In the genomic region with DNA sequence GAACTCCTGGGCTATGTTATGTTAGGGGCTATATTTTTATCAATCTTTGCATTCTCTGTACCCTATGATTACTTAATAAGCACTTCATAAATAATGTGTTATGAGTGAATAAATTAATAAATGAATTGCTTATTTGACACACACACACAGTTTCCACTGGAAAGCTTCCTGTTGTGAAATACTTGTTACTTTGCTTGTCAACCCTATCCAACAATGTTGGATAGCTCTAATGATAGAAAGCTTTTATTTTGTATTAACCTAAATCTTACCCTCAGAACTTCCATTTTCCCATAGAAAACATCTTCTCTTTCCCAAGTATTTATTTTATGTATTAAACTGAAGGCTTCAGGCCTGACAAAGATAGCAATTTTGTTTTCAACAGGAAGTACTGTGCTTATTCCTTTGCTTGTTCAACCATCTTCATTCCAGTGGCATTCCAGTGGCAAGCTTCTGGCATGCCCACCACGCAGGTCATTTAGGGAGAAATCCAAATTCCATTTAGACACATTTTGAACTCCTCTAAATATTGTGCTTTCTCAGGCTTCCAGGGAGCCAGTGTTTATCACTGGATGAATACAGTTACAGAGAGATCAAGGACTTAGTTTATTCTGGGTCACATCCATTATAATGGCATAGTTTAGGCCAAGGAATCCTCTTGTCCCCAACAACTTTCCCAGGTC, we compare ENCODE assay signal across 8 cellular contexts.
DNase-seq lines count a peak whose midpoint lies in the region; ATAC-seq and TF ChIP-seq lines count a peak whose summit lies in the region.

No MANE protein-coding gene starts in this region.

- H3K9me3 Mint-ChIP-seq in MCF 10A (ENCODE audit: unreplicated experiment) = peaks cover 7% of the 10 kb centered on the region
- H3K9me3 Mint-ChIP-seq in activated naive CD4-positive, alpha-beta T cell treated with anti-CD3 and anti-CD28 coated beads for 36 hours = no peaks in the 10 kb centered on the region

- H3K36me3 Mint-ChIP-seq in MCF 10A (ENCODE audit: insufficient read depth, unreplicated experiment) = no peaks in the 10 kb centered on the region
- H3K36me3 Mint-ChIP-seq in activated naive CD4-positive, alpha-beta T cell treated with anti-CD3 and anti-CD28 coated beads for 36 hours (ENCODE audit: low read depth) = no peaks in the 10 kb centered on the region

- no TSS peak for BruUV-seq in MCF 10A (replicated peaks; lab: Mats Ljungman, UMichigan)

- CTCF ChIA-PET in MCF 10A (lab: Yijun Ruan, JAX) = interaction anchor here (0.5 to 1.3 kb wide), 6 partner anchors 9 to 236 kb away, joined by 3 read pairs; no protein-coding TSS in a partner anchor
- CTCF ChIA-PET in activated naive CD4-positive, alpha-beta T cell treated with anti-CD3 and anti-CD28 coated beads for 36 hours (lab: Charles Lee) = no interaction called here

- peaks cover 60% of the 10 kb centered on the region for H3K4me1 Mint-ChIP-seq in MCF 10A (ENCODE audit: insufficient read depth, unreplicated experiment)
- H3K4me1 Mint-ChIP-seq in activated naive CD4-positive, alpha-beta T cell treated with anti-CD3 and anti-CD28 coated beads for 36 hours (ENCODE audit: low read depth) = no peaks in the 10 kb centered on the region

- H3K27ac Mint-ChIP-seq in MCF 10A (ENCODE audit: low read depth, unreplicated experiment) = peak overlapping the region; percentile 65
- H3K27ac Mint-ChIP-seq in activated naive CD4-positive, alpha-beta T cell treated with anti-CD3 and anti-CD28 coated beads for 36 hours = no peak overlapping the region

- no peak overlapping the region for H3K4me3 ChIP-seq in right atrium auricular region
- H3K4me3 ChIP-seq in skeletal muscle tissue (ENCODE audit: low read length in 3 of 3) = peak overlapping the region in 1 of 3 donors; percentile 1

- no peak overlapping the region for H3K4me3 Mint-ChIP-seq in MCF 10A (ENCODE audit: unreplicated experiment)
- no peak overlapping the region for H3K4me3 Mint-ChIP-seq in activated naive CD4-positive, alpha-beta T cell treated with anti-CD3 and anti-CD28 coated beads for 36 hours

- intact Hi-C loops in MCF 10A (cut with micrococcal nuclease) = loop anchor here (5.0 kb wide), 3 partner anchors 102 to 233 kb away; no protein-coding TSS in a partner anchor
- intact Hi-C loops in activated naive CD4-positive, alpha-beta T cell treated with anti-CD3 and anti-CD28 coated beads for 36 hours (cut with micrococcal nuclease) = no loop called here

- H3K9me3 ChIP-seq in right atrium auricular region = no peaks in the 10 kb centered on the region
- no peaks in the 10 kb centered on the region for H3K9me3 ChIP-seq in skeletal muscle tissue (ENCODE audit: control insufficient read depth in 3 of 3, low read length in 3 of 3)

- H3K27me3 ChIP-seq in right atrium auricular region (no peaks in the 10 kb centered on the region), skeletal muscle tissue (ENCODE audit: control insufficient read depth in 3 of 3, insufficient read depth in 3 of 3, low read length in 3 of 3) (no peaks in the 10 kb centered on the region)

- POLR2A ChIA-PET in MCF 10A (lab: Yijun Ruan, JAX) = interaction anchor here (0.6 to 4.9 kb wide), 12 partner anchors 13 to 226 kb away, joined by 3 to 40 read pairs (median 5); a partner anchor contains a TSS

- H3K36me3 ChIP-seq in right atrium auricular region (no peaks in the 10 kb centered on the region), skeletal muscle tissue (ENCODE audit: control insufficient read depth in 3 of 3, insufficient read depth in 3 of 3, low read length in 3 of 3) (no peaks in the 10 kb centered on the region)

- no peaks in the 10 kb centered on the region for H3K27me3 Mint-ChIP-seq in MCF 10A (ENCODE audit: insufficient read depth, unreplicated experiment)
- peaks cover 9% of the 10 kb centered on the region for H3K27me3 Mint-ChIP-seq in activated naive CD4-positive, alpha-beta T cell treated with anti-CD3 and anti-CD28 coated beads for 36 hours (ENCODE audit: low read depth)

- TF ChIP-seq CTCF in MCF 10A (IDR thresholded peaks at IDR 0.05; ENCODE audit: unreplicated experiment) (no peak), right atrium auricular region (IDR thresholded peaks at IDR 0.05) (no peak)

- H3K27ac ChIP-seq in right atrium auricular region (peak overlapping the region; percentile 29 to 55), skeletal muscle tissue (ENCODE audit: low read depth, low read length) (peak overlapping the region; percentile 61)

- DNase-seq in HCEC 1CT = peak; percentile 66
- DNase-seq in MCF 10A (ENCODE audit: unreplicated experiment) = no peak
- DNase-seq in right atrium auricular region (ENCODE audit: low spot score) = no peak
- no peak for DNase-seq in activated naive CD4-positive, alpha-beta T cell treated with anti-CD3 and anti-CD28 coated beads for 36 hours
- no peak for DNase-seq in stimulated activated naive CD4-positive, alpha-beta T cell treated with Interleukin-2 at 50 U/mL for 16 hours (lab: John Stamatoyannopoulos, UW)

- no peak for ATAC-seq in HG03045 (IDR thresholded peaks at IDR 0.05; ENCODE audit: unreplicated experiment)
- ATAC-seq in HG03439 (IDR thresholded peaks at IDR 0.05; ENCODE audit: unreplicated experiment) = no peak

- H3K9ac ChIP-seq in skeletal muscle tissue (ENCODE audit: low read depth in 1 of 3, low read length in 3 of 3) = peak overlapping the region in 2 of 3 donors; percentile 18 to 44

- peaks cover 0 to 17% of the 10 kb centered on the region in 2 donors for H3K4me1 ChIP-seq in right atrium auricular region
- peaks cover 18 to 25% (median 21%) of the 10 kb centered on the region in 3 donors for H3K4me1 ChIP-seq in skeletal muscle tissue (ENCODE audit: control insufficient read depth in 3 of 3, insufficient read depth in 3 of 3, low read length in 3 of 3)
